In genomic region chr6:132962936-132963579, GRCh38 we compare ENCODE assay signal across 8 cellular contexts.
A peak's percentile ranks its signal among the peaks of the same experiment; 100 is the strongest.
DNase-seq lines count a peak whose midpoint lies in the region; ATAC-seq and TF ChIP-seq lines count a peak whose summit lies in the region.

No MANE protein-coding gene starts in this region.

- DNase-seq in NCI-H460 (ENCODE audit: extremely low read depth, low read depth): peak; percentile 45
- DNase-seq in activated CD4-positive, alpha-beta T cell treated with anti-CD3 and anti-CD28 coated beads, Interleukin-2, amount 50 U/mL, for 4 hours: peak; percentile 18 to 22
- DNase-seq in effector memory CD8-positive, alpha-beta T cell: peak; percentile 14 to 39 (median 21)
- DNase-seq in midbrain (lab: John Stamatoyannopoulos, UW): peak; percentile 9
- DNase-seq in stimulated activated effector memory CD8-positive, alpha-beta T cell treated with anti-CD3 and anti-CD28 coated beads, Interleukin-12 subunit alpha, Interleukin-12 subunit beta, amount 100 ng/mL, for 72 hours (ENCODE audit: low spot score in 2 of 2): peak; percentile 17 to 69

- H3K27me3 Mint-ChIP-seq in effector memory CD8-positive, alpha-beta T cell: peaks cover 25 to 32% of the 10 kb centered on the region in 2 donors

- H3K9me3 Mint-ChIP-seq in effector memory CD8-positive, alpha-beta T cell: no peaks in the 10 kb centered on the region
- H3K9me3 Mint-ChIP-seq in stimulated activated effector memory CD8-positive, alpha-beta T cell treated with anti-CD3 and anti-CD28 coated beads, Interleukin-12 subunit alpha, Interleukin-12 subunit beta, amount 100 ng/mL, for 72 hours: no peaks in the 10 kb centered on the region

- no peaks in the 10 kb centered on the region for H3K36me3 Mint-ChIP-seq in effector memory CD8-positive, alpha-beta T cell (ENCODE audit: insufficient read depth)
- no peaks in the 10 kb centered on the region for H3K36me3 Mint-ChIP-seq in stimulated activated effector memory CD8-positive, alpha-beta T cell treated with anti-CD3 and anti-CD28 coated beads, Interleukin-12 subunit alpha, Interleukin-12 subunit beta, amount 100 ng/mL, for 72 hours

- no peak overlapping the region for H3K27ac Mint-ChIP-seq in effector memory CD8-positive, alpha-beta T cell
- no peak overlapping the region for H3K27ac Mint-ChIP-seq in stimulated activated effector memory CD8-positive, alpha-beta T cell treated with anti-CD3 and anti-CD28 coated beads, Interleukin-12 subunit alpha, Interleukin-12 subunit beta, amount 100 ng/mL, for 72 hours

- no peak overlapping the region for H3K4me3 Mint-ChIP-seq in effector memory CD8-positive, alpha-beta T cell
- no peak overlapping the region for H3K4me3 Mint-ChIP-seq in stimulated activated effector memory CD8-positive, alpha-beta T cell treated with anti-CD3 and anti-CD28 coated beads, Interleukin-12 subunit alpha, Interleukin-12 subunit beta, amount 100 ng/mL, for 72 hours

- no peaks in the 10 kb centered on the region for H3K4me1 Mint-ChIP-seq in effector memory CD8-positive, alpha-beta T cell (ENCODE audit: low read depth in 2 of 2)
- H3K4me1 Mint-ChIP-seq in stimulated activated effector memory CD8-positive, alpha-beta T cell treated with anti-CD3 and anti-CD28 coated beads, Interleukin-12 subunit alpha, Interleukin-12 subunit beta, amount 100 ng/mL, for 72 hours: no peaks in the 10 kb centered on the region

- ATAC-seq in GM18907 (IDR thresholded peaks at IDR 0.05; ENCODE audit: unreplicated experiment) (peak; percentile 92), HG03175 (IDR thresholded peaks at IDR 0.05; ENCODE audit: unreplicated experiment) (peak; percentile 91)
- ATAC-seq in effector memory CD8-positive, alpha-beta T cell (replicated peaks): peak; percentile 57
- peak; percentile 70 for ATAC-seq in stimulated activated effector memory CD8-positive, alpha-beta T cell treated with anti-CD3 and anti-CD28 coated beads, Interleukin-12 subunit alpha, Interleukin-12 subunit beta, amount 100 ng/mL, for 72 hours

- TF ChIP-seq CTCF in C4-2B (conservative IDR thresholded peaks at IDR 0.05): peak; percentile 85

- no peak overlapping the region for H3K27ac ChIP-seq in C4-2B
